9 cellular contexts compared by ENCODE assay signal in the genomic region with DNA sequence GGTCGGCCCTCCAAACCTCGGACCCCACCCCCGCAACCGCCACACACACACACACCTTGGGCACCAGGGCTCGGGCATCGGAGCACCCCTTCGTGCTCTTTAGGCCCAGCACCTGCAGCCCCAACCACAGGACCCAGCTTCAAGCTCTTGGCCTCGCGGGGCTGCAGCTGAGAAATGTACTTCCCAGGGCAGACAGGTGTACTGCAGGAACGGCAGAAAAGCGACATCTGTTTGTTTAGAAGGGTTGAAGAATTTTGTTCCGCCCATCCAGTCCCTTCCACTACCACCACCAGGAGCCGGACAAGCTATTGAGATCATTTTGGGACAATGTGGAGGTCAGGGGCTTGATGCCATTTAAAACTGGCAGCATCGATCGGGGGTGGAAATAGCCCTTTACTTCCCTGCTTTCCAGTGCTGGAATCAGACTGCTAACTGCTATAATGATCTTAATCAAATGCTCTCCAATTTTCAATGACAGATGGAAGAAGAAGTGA. TPM values are rescaled to one million over a fixed set of nuclear protein-coding genes. Genes with fewer than 3 reads are reported as not detected.
DNase-seq lines count a peak whose midpoint lies in the region; ATAC-seq and TF ChIP-seq lines count a peak whose summit lies in the region.
"Had no signal": no experiment of that assay in that cellular context is flagged by ENCODE, and none has a peak within 500 bp of the region (broad histone marks: within the 10 kb centered on the region; RNA-seq: fewer than 3 reads in every experiment).

No MANE protein-coding gene starts in this region.

- H3K4me1 Mint-ChIP-seq in brain: peaks cover 69% of the 10 kb centered on the region

- ATAC-seq in left cardiac atrium (no peak), HG02973 (IDR thresholded peaks at IDR 0.05; ENCODE audit: unreplicated experiment) (no peak), HG02571 (IDR thresholded peaks at IDR 0.05; ENCODE audit: unreplicated experiment) (no peak)

- H3K4me1 ChIP-seq in right atrium auricular region: peaks cover 0 to 30% of the 10 kb centered on the region in 2 donors
- H3K4me1 ChIP-seq in mucosa of rectum (ENCODE audit: control insufficient read depth in 2 of 2, insufficient read depth in 2 of 2, low read length in 2 of 2): peaks cover 0 to 7% of the 10 kb centered on the region in 2 donors
- H3K4me1 ChIP-seq in uterus: peaks cover 0 to 17% of the 10 kb centered on the region in 2 donors

- no peak for DNase-seq in right atrium auricular region (ENCODE audit: low spot score)
- no peak for DNase-seq in left cardiac atrium
- DNase-seq in uterus: peak in 1 of 2 donors; percentile 34
- DNase-seq in germinal center (ENCODE audit: low spot score): no peak
- DNase-seq: activated T-cell treated with anti-CD3 and anti-CD28 coated beads, Interleukin-2, amount 50 U/mL, for 4 hours had no signal

- H3K9me3 ChIP-seq in right atrium auricular region (no peaks in the 10 kb centered on the region), mucosa of rectum (ENCODE audit: control insufficient read depth in 2 of 2, low read length in 2 of 2) (no peaks in the 10 kb centered on the region), uterus (no peaks in the 10 kb centered on the region)

- H3K36me3 ChIP-seq in right atrium auricular region (no peaks in the 10 kb centered on the region), mucosa of rectum (ENCODE audit: control insufficient read depth in 2 of 2, insufficient read depth in 2 of 2, low read length in 2 of 2) (no peaks in the 10 kb centered on the region), uterus (no peaks in the 10 kb centered on the region)

- H3K27me3 ChIP-seq in right atrium auricular region: no peaks in the 10 kb centered on the region
- peaks cover 0 to 3% of the 10 kb centered on the region in 2 donors for H3K27me3 ChIP-seq in mucosa of rectum (ENCODE audit: control insufficient read depth in 2 of 2, insufficient read depth in 2 of 2, low read length in 2 of 2)
- no peaks in the 10 kb centered on the region for H3K27me3 ChIP-seq in uterus

- intact Hi-C loops in left cardiac atrium (cut with DNase I) (no loop called here), uterus (cut with DNase I; ENCODE audit: low total_unique reads) (no loop called here)

- peak overlapping the region; percentile 66 to 88 for H3K27ac ChIP-seq in right atrium auricular region
- peak overlapping the region; percentile 55 to 70 for H3K27ac ChIP-seq in mucosa of rectum (ENCODE audit: low read depth in 2 of 2, low read length in 2 of 2)
- peak overlapping the region; percentile 95 to 99 for H3K27ac ChIP-seq in uterus

- H3K9me3 Mint-ChIP-seq in brain: no peaks in the 10 kb centered on the region
- H3K9me3 Mint-ChIP-seq: activated T-cell treated with anti-CD3 and anti-CD28 coated beads, Interleukin-2, amount 50 U/mL, for 4 hours had no signal

- no peak for TF ChIP-seq POLR2A in uterus (IDR thresholded peaks at IDR 0.05)

- H3K27ac Mint-ChIP-seq in brain: peak overlapping the region; percentile 34 to 97 (median 62)

- peak overlapping the region; percentile 60 to 67 for H3K4me3 ChIP-seq in right atrium auricular region
- peak overlapping the region; percentile 73 to 75 for H3K4me3 ChIP-seq in mucosa of rectum (ENCODE audit: low read length in 2 of 2)
- peak overlapping the region; percentile 59 to 85 for H3K4me3 ChIP-seq in uterus

- H3K4me3 Mint-ChIP-seq in brain: peak overlapping the region; percentile 80 to 87 (median 83)
- H3K4me3 Mint-ChIP-seq: activated T-cell treated with anti-CD3 and anti-CD28 coated beads, Interleukin-2, amount 50 U/mL, for 4 hours had no signal

- H3K9ac ChIP-seq in mucosa of rectum (ENCODE audit: low read depth in 1 of 2, low read length in 2 of 2): peak overlapping the region in 1 of 2 donors; percentile 65

- peaks cover 3% of the 10 kb centered on the region for H3K36me3 Mint-ChIP-seq in brain

- peaks cover 11% of the 10 kb centered on the region for H3K27me3 Mint-ChIP-seq in brain

- TF ChIP-seq CTCF in right atrium auricular region (IDR thresholded peaks at IDR 0.05) (no peak), brain (conservative IDR thresholded peaks at IDR 0.05) (no peak), uterus (IDR thresholded peaks at IDR 0.05) (no peak)

RNA-seq across cellular contexts. Expression of a gene that starts 1.7 kb away (rescaled TPM):
- total RNA-seq in right atrium auricular region (1 to 10 TPM; 4.2 to 6.5 TPM), left cardiac atrium (1 to 10 TPM; 5.2 to 7.0 TPM), uterus (1 to 10 TPM; 6.4 to 8.8 (median 8.1) TPM)
- 9.2 TPM for polyA plus RNA-seq in brain (ENCODE audit: insufficient read depth, low read depth, low replicate concordance)
- total RNA-seq: activated T-cell treated with anti-CD3 and anti-CD28 coated beads, Interleukin-2, amount 50 U/mL, for 4 hours had no signal
